In genomic region chr12:22525426-22525825, GRCh38 we compare ENCODE assay signal across 26 cellular contexts. TPM values are rescaled to one million over a fixed set of nuclear protein-coding genes. Genes with fewer than 3 reads are reported as not detected.
A peak's percentile ranks its signal among the peaks of the same experiment; 100 is the strongest.
DNase-seq lines count a peak whose midpoint lies in the region; ATAC-seq, FAIRE-seq and TF ChIP-seq lines count a peak whose summit lies in the region.
"Had no signal": no experiment of that assay in that cellular context is flagged by ENCODE, and none has a peak within 500 bp of the region (broad histone marks: within the 10 kb centered on the region; RNA-seq: fewer than 3 reads in every experiment).

No MANE protein-coding gene starts in this region.

- peak overlapping the region in 1 of 2 experiments; percentile 72 for H3K27ac ChIP-seq in SK-N-SH (ENCODE audit: low read depth in 2 of 2, low read length in 1 of 2)
- peak overlapping the region; percentile 50 for H3K27ac ChIP-seq in epithelial cell of prostate
- H3K27ac ChIP-seq in esophagus muscularis mucosa (replicated peaks in 1 of 4): no peak overlapping the region
- H3K27ac ChIP-seq in coronary artery: no peak overlapping the region
- H3K27ac ChIP-seq: ovary, transverse colon had no signal

- H3K4me1 ChIP-seq in SK-N-SH (ENCODE audit: control insufficient read depth in 1 of 2, insufficient read depth in 2 of 2, low read depth in 1 of 2, low read length in 1 of 2) (peaks cover 0 to 43% of the 10 kb centered on the region in 2 experiments; a peak in 3 of 4 replicates), esophagus muscularis mucosa (no peaks in the 10 kb centered on the region)
- H3K4me1 ChIP-seq: transverse colon had no signal

- H2AFZ ChIP-seq in SK-N-SH (ENCODE audit: low read depth): no peak overlapping the region

- H3K4me3 ChIP-seq in SK-N-SH (ENCODE audit: low read depth in 2 of 2, low read length in 1 of 2) (no peak overlapping the region), esophagus muscularis mucosa (no peak overlapping the region), coronary artery (no peak overlapping the region)
- H3K4me3 ChIP-seq: K562, ovary, transverse colon had no signal

- H3K36me3 Mint-ChIP-seq in osteocyte (ENCODE audit: unreplicated experiment): peaks cover 24% of the 10 kb centered on the region

- 41% methylated on average over 2 of the region's 2 CpGs for WGBS in SK-N-SH (ENCODE audit: low lambda C conversion rate)
- 89% methylated on average over 2 of the region's 2 CpGs for WGBS in esophagus muscularis mucosa

- TF ChIP-seq EP300 in SK-N-SH (IDR thresholded peaks at IDR 0.05; ENCODE audit: borderline replicate concordance in 1 of 2, low read depth in 1 of 2, low read length in 1 of 2) (peak in 1 of 2 experiments; percentile 50; a peak in 1 of 4 replicates), esophagus muscularis mucosa (IDR thresholded peaks at IDR 0.05) (no peak)

- no peaks in the 10 kb centered on the region for H3K27me3 ChIP-seq in SK-N-SH (ENCODE audit: insufficient read depth)
- no peaks in the 10 kb centered on the region for H3K27me3 ChIP-seq in esophagus muscularis mucosa
- H3K27me3 ChIP-seq: ovary, transverse colon had no signal

- CTCF ChIA-PET in SK-N-SH (lab: Yijun Ruan, JAX): interaction anchor here (1.0 to 1.2 kb wide), 2 partner anchors 10 to 66 kb away, joined by 3 read pairs; no protein-coding TSS in a partner anchor

- intact Hi-C loops in esophagus muscularis mucosa (cut with DNase I): no loop called here

- peaks cover 11% of the 10 kb centered on the region; the same call in 1 of the 2 replicates for H3K79me2 ChIP-seq in SK-N-SH (ENCODE audit: insufficient read depth)

- H3K4me2 ChIP-seq in SK-N-SH: peak overlapping the region; percentile 36; the same call in 1 of the 2 replicates

- H3K9me3 ChIP-seq in SK-N-SH: no peaks in the 10 kb centered on the region
- no peaks in the 10 kb centered on the region for H3K9me3 ChIP-seq in esophagus muscularis mucosa
- H3K9me3 ChIP-seq: ovary, transverse colon had no signal

- no peak for DNase-seq in SK-N-SH
- DNase-seq in epithelial cell of prostate (ENCODE audit: low read depth, low spot score): no peak
- DNase-seq in osteocyte (ENCODE audit: extremely low spot score, unreplicated experiment): no peak
- no peak for DNase-seq in esophagus muscularis mucosa (ENCODE audit: extremely low spot score)
- no peak for DNase-seq in coronary artery (ENCODE audit: low spot score)
- DNase-seq in SW480 (ENCODE audit: low spot score): no peak
- DNase-seq: activated CD4-positive, alpha-beta memory T cell treated with anti-CD3 and anti-CD28 coated beads, Interleukin-2, amount 10 ng/mL, durations not matched to agents 7 days and 5 days; activated gamma-delta T cell; activated T-cell treated with anti-CD3 and anti-CD28 coated beads for 4 hours; caudate nucleus; COR-L47; DMS79 treated with DMSO at 0.1 percent for 48 hours; H7; head of caudate nucleus; MM.1S; naive thymus-derived CD8-positive, alpha-beta T cell; NCI-H146; NCI-H2171; ovary; right cardiac atrium; transverse colon had no signal

- H3K9me3 Mint-ChIP-seq in osteocyte (ENCODE audit: unreplicated experiment): no peaks in the 10 kb centered on the region
- H3K9me3 Mint-ChIP-seq: activated CD4-positive, alpha-beta memory T cell treated with anti-CD3 and anti-CD28 coated beads, Interleukin-2, amount 10 ng/mL, durations not matched to agents 7 days and 5 days; naive thymus-derived CD8-positive, alpha-beta T cell had no signal

- H3K27ac Mint-ChIP-seq in osteocyte (ENCODE audit: unreplicated experiment): peak overlapping the region; percentile 57
- H3K27ac Mint-ChIP-seq: activated CD4-positive, alpha-beta memory T cell treated with anti-CD3 and anti-CD28 coated beads, Interleukin-2, amount 10 ng/mL, durations not matched to agents 7 days and 5 days; naive thymus-derived CD8-positive, alpha-beta T cell had no signal

- no peak for TF ChIP-seq RAD21 in SK-N-SH (IDR thresholded peaks at IDR 0.05; ENCODE audit: low read length)

- POLR2A ChIA-PET in SK-N-SH (lab: Yijun Ruan, JAX): no interaction called here

- no peaks in the 10 kb centered on the region for H3K9me2 ChIP-seq in SK-N-SH

- peaks cover 24 to 31% of the 10 kb centered on the region in 2 experiments for H3K36me3 ChIP-seq in SK-N-SH (replicated peaks in 1 of 2; ENCODE audit: control insufficient read depth in 1 of 2, insufficient read depth in 2 of 2, low read length in 1 of 2)
- H3K36me3 ChIP-seq in esophagus muscularis mucosa: peaks cover 12 to 48% (median 29%) of the 10 kb centered on the region in 4 donors
- H3K36me3 ChIP-seq: ovary had no signal

- peaks cover 47% of the 10 kb centered on the region for H3K4me1 Mint-ChIP-seq in osteocyte (ENCODE audit: unreplicated experiment)

- no peaks in the 10 kb centered on the region for H3K27me3 Mint-ChIP-seq in osteocyte (ENCODE audit: unreplicated experiment)
- H3K27me3 Mint-ChIP-seq: activated CD4-positive, alpha-beta memory T cell treated with anti-CD3 and anti-CD28 coated beads, Interleukin-2, amount 10 ng/mL, durations not matched to agents 7 days and 5 days; naive thymus-derived CD8-positive, alpha-beta T cell had no signal

- no peak for TF ChIP-seq POLR2A in esophagus muscularis mucosa (IDR thresholded peaks at IDR 0.05; ENCODE audit: low read depth)

- peaks cover 39% of the 10 kb centered on the region for H3F3A ChIP-seq in SK-N-SH (replicated peaks; ENCODE audit: insufficient read depth)

- TF ChIP-seq CTCF in SK-N-SH (IDR thresholded peaks at IDR 0.05) (no peak), osteocyte (IDR thresholded peaks at IDR 0.05) (no peak), esophagus muscularis mucosa (IDR thresholded peaks at IDR 0.05) (no peak), coronary artery (IDR thresholded peaks at IDR 0.05) (no peak)

- peak overlapping the region; percentile 45; the same call in 1 of the 2 replicates for H3K9ac ChIP-seq in SK-N-SH

- peak overlapping the region; percentile 5 for H3K4me3 Mint-ChIP-seq in osteocyte (ENCODE audit: unreplicated experiment)
- H3K4me3 Mint-ChIP-seq: activated CD4-positive, alpha-beta memory T cell treated with anti-CD3 and anti-CD28 coated beads, Interleukin-2, amount 10 ng/mL, durations not matched to agents 7 days and 5 days; naive thymus-derived CD8-positive, alpha-beta T cell had no signal

- peak; percentile 19 for FAIRE-seq in G401.6 (lab: Jason Lieb, UNC)
- FAIRE-seq: K562 had no signal

- no peak for ATAC-seq in GM21360 (IDR thresholded peaks at IDR 0.05; ENCODE audit: unreplicated experiment)
- ATAC-seq: esophagus mucosa; K562; left lobe of liver; naive thymus-derived CD8-positive, alpha-beta T cell; right cardiac atrium had no signal

- H4K20me1 ChIP-seq in SK-N-SH (ENCODE audit: insufficient read depth): no peaks in the 10 kb centered on the region

TF ChIP-seq in SK-N-SH, 30 proteins besides CTCF, POLR2A, EP300 and RAD21 (continues in another document):
- TF ChIP-seq, protein P1, sequence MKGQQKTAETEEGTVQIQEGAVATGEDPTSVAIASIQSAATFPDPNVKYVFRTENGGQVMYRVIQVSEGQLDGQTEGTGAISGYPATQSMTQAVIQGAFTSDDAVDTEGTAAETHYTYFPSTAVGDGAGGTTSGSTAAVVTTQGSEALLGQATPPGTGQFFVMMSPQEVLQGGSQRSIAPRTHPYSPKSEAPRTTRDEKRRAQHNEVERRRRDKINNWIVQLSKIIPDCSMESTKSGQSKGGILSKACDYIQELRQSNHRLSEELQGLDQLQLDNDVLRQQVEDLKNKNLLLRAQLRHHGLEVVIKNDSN (IDR thresholded peaks at IDR 0.05; ENCODE audit: borderline replicate concordance, low read depth): no peak
- TF ChIP-seq EZH2phosphoT487 (IDR thresholded peaks at IDR 0.05; ENCODE audit: borderline replicate concordance, low read depth): no peak
- TF ChIP-seq MAX (IDR thresholded peaks at IDR 0.05; ENCODE audit: low read depth): no peak
- TF ChIP-seq, protein P2, sequence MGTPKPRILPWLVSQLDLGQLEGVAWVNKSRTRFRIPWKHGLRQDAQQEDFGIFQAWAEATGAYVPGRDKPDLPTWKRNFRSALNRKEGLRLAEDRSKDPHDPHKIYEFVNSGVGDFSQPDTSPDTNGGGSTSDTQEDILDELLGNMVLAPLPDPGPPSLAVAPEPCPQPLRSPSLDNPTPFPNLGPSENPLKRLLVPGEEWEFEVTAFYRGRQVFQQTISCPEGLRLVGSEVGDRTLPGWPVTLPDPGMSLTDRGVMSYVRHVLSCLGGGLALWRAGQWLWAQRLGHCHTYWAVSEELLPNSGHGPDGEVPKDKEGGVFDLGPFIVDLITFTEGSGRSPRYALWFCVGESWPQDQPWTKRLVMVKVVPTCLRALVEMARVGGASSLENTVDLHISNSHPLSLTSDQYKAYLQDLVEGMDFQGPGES (IDR thresholded peaks at IDR 0.05; ENCODE audit: low read depth, low read length): no peak
- TF ChIP-seq FOXJ3 (CRISPR knock-in tag; IDR thresholded peaks at IDR 0.05): no peak
- no peak for TF ChIP-seq SMC3 (IDR thresholded peaks at IDR 0.05; ENCODE audit: low read depth, low read length)
- TF ChIP-seq, protein P3, sequence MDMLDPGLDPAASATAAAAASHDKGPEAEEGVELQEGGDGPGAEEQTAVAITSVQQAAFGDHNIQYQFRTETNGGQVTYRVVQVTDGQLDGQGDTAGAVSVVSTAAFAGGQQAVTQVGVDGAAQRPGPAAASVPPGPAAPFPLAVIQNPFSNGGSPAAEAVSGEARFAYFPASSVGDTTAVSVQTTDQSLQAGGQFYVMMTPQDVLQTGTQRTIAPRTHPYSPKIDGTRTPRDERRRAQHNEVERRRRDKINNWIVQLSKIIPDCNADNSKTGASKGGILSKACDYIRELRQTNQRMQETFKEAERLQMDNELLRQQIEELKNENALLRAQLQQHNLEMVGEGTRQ (IDR thresholded peaks at IDR 0.05; ENCODE audit: borderline replicate concordance, low read depth, low read length): no peak
- no peak for TF ChIP-seq SIN3A (IDR thresholded peaks at IDR 0.05; ENCODE audit: borderline replicate concordance, low read depth, low read length)

RNA-seq across cellular contexts. Expression of gene C2CD5, which starts 18.9 kb away (rescaled TPM):
- 9.2 and 12.1 TPM in 2 replicates for polyA plus RNA-seq in SK-N-SH (2012; rRNA removed)
- polyA plus RNA-seq in SK-N-SH (2012; cell fraction: cytosol; rRNA removed): 11.7 and 12.2 TPM in 2 replicates
- 12.5 and 28.0 TPM in 2 replicates for polyA plus RNA-seq in SK-N-SH (2012; cell fraction: nucleus; rRNA removed)
- total RNA-seq in osteocyte: 38.6 and 40.5 TPM in 2 replicates
- 10 to 100 TPM; 15.2 to 33.2 (median 22.7) TPM for total RNA-seq in esophagus muscularis mucosa
